Comparison of ENCODE assay signal across 12 cellular contexts in genomic region chr16:75695708-75696107, GRCh38. TPM values are rescaled to one million over a fixed set of nuclear protein-coding genes. Genes with fewer than 3 reads are reported as not detected.
A peak's percentile ranks its signal among the peaks of the same experiment; 100 is the strongest.
DNase-seq lines count a peak whose midpoint lies in the region; ATAC-seq and TF ChIP-seq lines count a peak whose summit lies in the region.
"Had no signal": no experiment of that assay in that cellular context is flagged by ENCODE, and none has a peak within 500 bp of the region (broad histone marks: within the 10 kb centered on the region; RNA-seq: fewer than 3 reads in every experiment).

No MANE protein-coding gene starts in this region.

- TF ChIP-seq CTCF in DOHH2 (IDR thresholded peaks at IDR 0.05; ENCODE audit: low read depth, low read length, poor library complexity, severe bottlenecking) (peak; percentile 42), HFF-Myc (IDR thresholded peaks at IDR 0.05; ENCODE audit: low read depth, low read length, missing control alignments) (peak; percentile 34), thyroid gland (IDR thresholded peaks at IDR 0.05) (no peak)

- no peak for TF ChIP-seq POLR2A in thyroid gland (IDR thresholded peaks at IDR 0.05)

- no peaks in the 10 kb centered on the region for H3K79me2 ChIP-seq in DOHH2 (ENCODE audit: control insufficient read depth, low read length)

- H3K4me3 ChIP-seq in DOHH2 (ENCODE audit: low read length) (no peak overlapping the region), HFF-Myc (replicated peaks; ENCODE audit: low read depth, low read length) (no peak overlapping the region), thyroid gland (replicated peaks in 1 of 3) (no peak overlapping the region)
- H3K4me3 ChIP-seq: mucosa of descending colon had no signal

- no peaks in the 10 kb centered on the region for H3K27me3 ChIP-seq in DOHH2 (ENCODE audit: control insufficient read depth, low read length)
- no peaks in the 10 kb centered on the region for H3K27me3 ChIP-seq in thyroid gland

- 78 to 85% methylated on average over 6 of the region's 6 CpGs for WGBS in thyroid gland, 2 donors

- H3K4me1 ChIP-seq in DOHH2 (ENCODE audit: control insufficient read depth, low read length): no peaks in the 10 kb centered on the region
- H3K4me1 ChIP-seq in thyroid gland: no peaks in the 10 kb centered on the region

- H3K4me2 ChIP-seq in DOHH2 (ENCODE audit: low read length): no peak overlapping the region

- H3K9me3 ChIP-seq in DOHH2 (ENCODE audit: control insufficient read depth, insufficient read depth, low read length) (no peaks in the 10 kb centered on the region), thyroid gland (no peaks in the 10 kb centered on the region)
- H3K9me3 ChIP-seq: mucosa of descending colon had no signal

- H3K36me3 ChIP-seq in DOHH2 (ENCODE audit: control insufficient read depth, low read length) (no peaks in the 10 kb centered on the region), thyroid gland (no peaks in the 10 kb centered on the region)

- DNase-seq in HFF-Myc (ENCODE audit: extremely low read depth, low read depth) (no peak), RPMI8226 (peak; percentile 33), iPS-NIHi11 (ENCODE audit: low spot score) (peak; percentile 45), thyroid gland (no peak), NCI-H446 treated with DMSO at 0.1 percent for 48 hours (lab: John Stamatoyannopoulos, UW) (no peak)
- DNase-seq: activated CD4-positive, CD25-positive, alpha-beta regulatory T cell treated with anti-CD3 and anti-CD28 coated beads, Interleukin-2, amount 50 U/mL, for 72 hours; activated effector memory CD4-positive, alpha-beta T cell treated with anti-CD3 and anti-CD28 coated beads, Interleukin-2, amount 50 U/mL, for 16 hours; NCI-H510A had no signal

- ATAC-seq in GM21360 (IDR thresholded peaks at IDR 0.05; ENCODE audit: unreplicated experiment): no peak
- ATAC-seq: mucosa of descending colon had no signal

- H3K27ac ChIP-seq in DOHH2 (ENCODE audit: low read depth, low read length): no peak overlapping the region
- no peak overlapping the region for H3K27ac ChIP-seq in thyroid gland

- no peaks in the 10 kb centered on the region for H3K9me2 ChIP-seq in DOHH2 (replicated peaks; ENCODE audit: control insufficient read depth, low read length)

- no peaks in the 10 kb centered on the region for H4K20me1 ChIP-seq in DOHH2 (ENCODE audit: control insufficient read depth, insufficient read depth, low read depth, low read length)

- intact Hi-C loops in thyroid gland (cut with DNase I): no loop called here

- no peaks in the 10 kb centered on the region for H3F3A ChIP-seq in DOHH2 (ENCODE audit: control insufficient read depth, insufficient read depth)

RNA-seq across cellular contexts. Expression of gene DUXB, which starts 5.6 kb away (rescaled TPM):
- not detected for total RNA-seq in thyroid gland
- total RNA-seq: mucosa of descending colon, subcutaneous adipose tissue had no signal

RNA-seq across cellular contexts. Expression of gene CPHXL2, which starts 18.9 kb away (rescaled TPM):
- total RNA-seq in thyroid gland: not detected
- total RNA-seq: mucosa of descending colon, subcutaneous adipose tissue had no signal

RNA-seq across cellular contexts. Expression of gene CPHXL, which starts 30.6 kb away (rescaled TPM):
- total RNA-seq in thyroid gland: not detected
- total RNA-seq: mucosa of descending colon, subcutaneous adipose tissue had no signal

RNA-seq across cellular contexts. Expression of gene TERF2IP, which starts 48.1 kb away (rescaled TPM):
- 100 to 1,000 TPM in 3 of 4 donors, 10 to 100 TPM in 1; 96.4 to 115 (median 106) TPM for total RNA-seq in thyroid gland

RNA-seq across cellular contexts. Expression of gene KARS1, which starts 48.2 kb away (rescaled TPM):
- 100 to 1,000 TPM in 2 of 4 donors, 10 to 100 TPM in 2; 82.9 to 105 (median 95.4) TPM for total RNA-seq in thyroid gland

Comparison
In these comparisons a context has a peak if more than half of its experiments do, and no peak if none do; other contexts are left out.
1. CTCF ChIP-seq: peak in DOHH2 (single experiment) and HFF-Myc (single experiment); none in thyroid gland (0 of 6).
2. DNase-seq: peak in RPMI8226 (single experiment) and iPS-NIHi11 (single experiment); none in HFF-Myc (single experiment), thyroid gland (0 of 2) and NCI-H446 treated with DMSO at 0.1 percent for 48 hours (single experiment).